In genomic region chr13:41313659-41314197, GRCh38 we compare ENCODE assay signal across 1 cellular context.
TF ChIP-seq lines count a peak whose summit lies in the region.

No MANE protein-coding gene starts in this region.

TF ChIP-seq in H1, 55 proteins besides CTCF, POLR2A, EP300 and RAD21:
- TF ChIP-seq RNF2 (IDR thresholded peaks at IDR 0.05; ENCODE audit: borderline replicate concordance, low read depth, low read length, missing control alignments, poor library complexity, severe bottlenecking) (no peak), JUND (IDR thresholded peaks at IDR 0.05; ENCODE audit: low read length) (no peak), GTF2F1 (IDR thresholded peaks at IDR 0.05; ENCODE audit: borderline replicate concordance, low read depth, low read length) (no peak), JUN (IDR thresholded peaks at IDR 0.05; ENCODE audit: low read depth, low read length) (no peak), CEBPB (IDR thresholded peaks at IDR 0.05; ENCODE audit: low read depth, low read length) (no peak), TBP (IDR thresholded peaks at IDR 0.05; ENCODE audit: low read depth, low read length) (no peak), ASH2L (IDR thresholded peaks at IDR 0.05; ENCODE audit: low read length) (no peak), E2F6 (IDR thresholded peaks at IDR 0.05) (no peak), CHD1 (IDR thresholded peaks at IDR 0.05; ENCODE audit: low read depth, low read length) (no peak), USF2 (IDR thresholded peaks at IDR 0.05; ENCODE audit: low read length) (no peak), SIRT6 (IDR thresholded peaks at IDR 0.05; ENCODE audit: low read length) (no peak), SIX5 (IDR thresholded peaks at IDR 0.05; ENCODE audit: low read depth, low read length) (no peak)
